Comparison of ENCODE assay signal across 19 cellular contexts in the genomic region with DNA sequence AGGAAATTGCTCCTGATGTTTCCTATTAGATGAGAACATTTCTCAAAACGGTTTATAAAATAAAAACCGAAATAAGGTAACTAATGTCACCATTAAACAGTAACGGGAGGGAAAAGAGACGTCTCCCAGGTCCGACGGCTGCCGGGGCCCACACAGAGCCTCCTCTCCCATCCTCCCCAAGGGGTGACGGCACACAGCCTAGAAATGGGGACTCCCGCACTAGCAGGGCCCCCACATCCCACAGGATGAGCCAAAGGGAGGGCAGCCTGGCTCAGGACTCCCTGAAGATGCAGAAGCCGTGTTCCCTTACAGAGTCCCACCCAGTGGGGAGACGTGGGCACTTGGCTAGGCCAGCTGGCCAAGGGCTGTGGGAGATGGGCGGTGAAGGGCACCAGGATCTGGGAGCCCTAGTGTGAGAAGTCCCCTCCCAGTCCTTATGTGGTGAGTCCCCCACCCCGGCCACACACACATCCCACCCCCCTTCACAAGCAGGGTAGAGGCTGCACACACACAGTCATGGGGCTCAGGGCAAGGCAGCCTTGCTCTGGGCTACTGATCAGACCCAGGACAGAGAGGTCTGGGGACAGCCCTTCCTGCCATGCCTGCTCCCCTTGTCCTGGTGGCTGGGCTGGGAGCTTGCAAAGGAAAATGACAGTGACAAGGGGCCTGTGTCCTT. TPM values are rescaled to one million over a fixed set of nuclear protein-coding genes. Genes with fewer than 3 reads are reported as not detected.
DNase-seq lines count a peak whose midpoint lies in the region; ATAC-seq and TF ChIP-seq lines count a peak whose summit lies in the region.
"Had no signal": no experiment of that assay in that cellular context is flagged by ENCODE, and none has a peak within 500 bp of the region (broad histone marks: within the 10 kb centered on the region; RNA-seq: fewer than 3 reads in every experiment).

No MANE protein-coding gene starts in this region.

- no peak overlapping the region for H3K4me2 ChIP-seq in neuronal stem cell (ENCODE audit: insufficient read depth, low read length, poor library complexity, severe bottlenecking)
- H3K4me2 ChIP-seq: A549 had no signal

- no peak overlapping the region for H3K14ac ChIP-seq in neuronal stem cell (ENCODE audit: low read length)

- H3K27ac ChIP-seq in right atrium auricular region (no peak overlapping the region), endodermal cell (ENCODE audit: low read depth, low read length) (no peak overlapping the region), neuronal stem cell (replicated peaks; ENCODE audit: low read length) (no peak overlapping the region), vagina (no peak overlapping the region)
- H3K27ac ChIP-seq: A549, C4-2B had no signal

- H3K23ac ChIP-seq in neuronal stem cell (ENCODE audit: low read depth, low read length, poor library complexity): no peak overlapping the region

- 92 to 95% methylated on average over 6 to 13 of the region's 13 CpGs for WGBS in endodermal cell (ENCODE audit: insufficient coverage in 1 of 2, insufficient read length in 1 of 2), 2 experiments
- no CpG with 5 or more reads among the region's 13 CpGs for WGBS in neuronal stem cell (ENCODE audit: extremely low coverage in 2 of 2, insufficient read length in 2 of 2, insufficient replicate concordance in 1 of 2), 2 donors

- no peak overlapping the region for H2BK5ac ChIP-seq in neuronal stem cell (ENCODE audit: low read length)

- no peak overlapping the region for H2AFZ ChIP-seq in neuronal stem cell (ENCODE audit: low read length)

- no peak overlapping the region for H2BK120ac ChIP-seq in neuronal stem cell (ENCODE audit: low read depth, low read length)

- TF ChIP-seq POLR2A in vagina (IDR thresholded peaks at IDR 0.05): no peak

- H3K4me1 ChIP-seq in right atrium auricular region (no peaks in the 10 kb centered on the region), endodermal cell (ENCODE audit: control insufficient read depth, insufficient read depth, low read length) (no peaks in the 10 kb centered on the region), neuronal stem cell (ENCODE audit: control insufficient read depth in 2 of 2, insufficient read depth in 1 of 2, low read depth in 1 of 2, low read length in 2 of 2) (peaks cover 12 to 14% of the 10 kb centered on the region in 2 donors), vagina (no peaks in the 10 kb centered on the region)
- H3K4me1 ChIP-seq: A549 had no signal

- H3K9me3 Mint-ChIP-seq in endodermal cell: no peaks in the 10 kb centered on the region
- H3K9me3 Mint-ChIP-seq: H9 had no signal

- DNase-seq in right atrium auricular region (ENCODE audit: low spot score) (peak; percentile 40), cardiac septum (ENCODE audit: low spot score) (no peak), endodermal cell (peak; percentile 44), neuronal stem cell (ENCODE audit: low spot score) (no peak), vagina (ENCODE audit: extremely low spot score in 2 of 2) (peak; percentile 62 to 91), SKM-1 treated with dmso at 0.1 percent for 144 hours (lab: John Stamatoyannopoulos, UW; ENCODE audit: unreplicated experiment) (no peak), DMS 273 treated with DMSO at 0.1 percent for 48 hours (lab: John Stamatoyannopoulos, UW) (no peak)
- DNase-seq: DND-41, H9, NCI-H1105, NCI-H2081 treated with DMSO at 0.1 percent for 48 hours, NCI-H446 treated with DMSO at 0.1 percent for 48 hours, NCI-H69 had no signal

- no peaks in the 10 kb centered on the region for H3K36me3 Mint-ChIP-seq in endodermal cell (ENCODE audit: low read depth)

- H2AK5ac ChIP-seq in neuronal stem cell (ENCODE audit: low read depth, low read length): peak overlapping the region; percentile 88

- no peak overlapping the region for H3K27ac Mint-ChIP-seq in endodermal cell
- H3K27ac Mint-ChIP-seq: H9 had no signal

- peak overlapping the region; percentile 75 for H3K18ac ChIP-seq in neuronal stem cell (ENCODE audit: low read length)

- no peak overlapping the region for H4K8ac ChIP-seq in neuronal stem cell (ENCODE audit: low read depth, low read length)

- H3K9ac ChIP-seq in endodermal cell (ENCODE audit: extremely low read depth, low read length, poor library complexity, severe bottlenecking) (no peak overlapping the region), neuronal stem cell (ENCODE audit: low read depth, low read length, poor library complexity) (no peak overlapping the region)

- H3K27me3 ChIP-seq in right atrium auricular region (no peaks in the 10 kb centered on the region), endodermal cell (ENCODE audit: control insufficient read depth, insufficient read depth, low read length, poor library complexity, severe bottlenecking) (no peaks in the 10 kb centered on the region), neuronal stem cell (ENCODE audit: control insufficient read depth in 3 of 3, insufficient read depth in 3 of 3, low read depth in 1 of 3, low read length in 3 of 3) (no peaks in the 10 kb centered on the region), vagina (no peaks in the 10 kb centered on the region)

- no peaks in the 10 kb centered on the region for H3K79me1 ChIP-seq in neuronal stem cell (ENCODE audit: low read depth, low read length)

- H3K4me3 Mint-ChIP-seq in endodermal cell: no peak overlapping the region
- H3K4me3 Mint-ChIP-seq: H9 had no signal

- intact Hi-C loops in cardiac septum (cut with DNase I) (no loop called here), vagina (cut with DNase I) (no loop called here)

- peak overlapping the region; percentile 35 for H2BK15ac ChIP-seq in neuronal stem cell (ENCODE audit: low read length)

- no peak for TF ChIP-seq CTCF in right atrium auricular region (IDR thresholded peaks at IDR 0.05)
- TF ChIP-seq CTCF in endodermal cell (conservative IDR thresholded peaks at IDR 0.05): no peak
- no peak for TF ChIP-seq CTCF in vagina (IDR thresholded peaks at IDR 0.05)

- ATAC-seq in HG02870 (IDR thresholded peaks at IDR 0.05; ENCODE audit: unreplicated experiment): no peak
- ATAC-seq: A549, Right ventricle myocardium inferior had no signal

- H3K27me3 Mint-ChIP-seq in endodermal cell (ENCODE audit: insufficient read depth): no peaks in the 10 kb centered on the region

- H3K4me3 ChIP-seq in right atrium auricular region (no peak overlapping the region), endodermal cell (ENCODE audit: low read length) (no peak overlapping the region), neuronal stem cell (ENCODE audit: low read length in 2 of 2) (no peak overlapping the region), vagina (no peak overlapping the region)
- H3K4me3 ChIP-seq: A549 had no signal

- H3K9me3 ChIP-seq in right atrium auricular region (peaks cover 0 to 5% of the 10 kb centered on the region in 2 donors), endodermal cell (ENCODE audit: control insufficient read depth, low read length) (no peaks in the 10 kb centered on the region), neuronal stem cell (replicated peaks in 1 of 2; ENCODE audit: control insufficient read depth in 2 of 2, insufficient read depth in 1 of 2, low read depth in 1 of 2, low read length in 2 of 2) (no peaks in the 10 kb centered on the region), vagina (no peaks in the 10 kb centered on the region)
- H3K9me3 ChIP-seq: A549 had no signal

- H3K36me3 ChIP-seq in right atrium auricular region (no peaks in the 10 kb centered on the region), endodermal cell (ENCODE audit: control insufficient read depth, insufficient read depth, low read length) (no peaks in the 10 kb centered on the region), neuronal stem cell (replicated peaks in 1 of 2; ENCODE audit: control insufficient read depth in 2 of 2, insufficient read depth in 2 of 2, low read length in 2 of 2) (no peaks in the 10 kb centered on the region), vagina (no peaks in the 10 kb centered on the region)

- no peak overlapping the region for H3K4ac ChIP-seq in neuronal stem cell (ENCODE audit: low read length)

- no peak overlapping the region for H2BK12ac ChIP-seq in neuronal stem cell (ENCODE audit: low read length)

- no peak overlapping the region for H4K91ac ChIP-seq in neuronal stem cell (ENCODE audit: low read depth, low read length, poor library complexity)

- H3K4me1 Mint-ChIP-seq in endodermal cell: no peaks in the 10 kb centered on the region

RNA-seq across cellular contexts. Expression of a gene that starts 3.3 kb away (rescaled TPM):
- total RNA-seq in right atrium auricular region: not detected
- not detected for total RNA-seq in cardiac septum
- not detected for total RNA-seq in endodermal cell
- not detected for polyA plus RNA-seq in endodermal cell (2013, experiment 1 of 2)
- polyA plus RNA-seq in endodermal cell (2013, experiment 2 of 2): not detected
- polyA plus RNA-seq in neuronal stem cell (2013, experiment 1 of 2): not detected
- polyA plus RNA-seq in neuronal stem cell (2013, experiment 2 of 2): not detected
- total RNA-seq in vagina: not detected
- total RNA-seq: H9, OCI-LY7, Right ventricle myocardium inferior, SK-MEL-5 had no signal
- polyA plus RNA-seq: A549 had no signal

RNA-seq across cellular contexts. Expression of a gene that starts 4.0 kb away (rescaled TPM):
- total RNA-seq in right atrium auricular region: not detected
- total RNA-seq in cardiac septum: not detected
- total RNA-seq in endodermal cell: not detected
- not detected for polyA plus RNA-seq in endodermal cell (2013, experiment 1 of 2)
- polyA plus RNA-seq in endodermal cell (2013, experiment 2 of 2): not detected
- polyA plus RNA-seq in neuronal stem cell (2013, experiment 1 of 2): not detected
- polyA plus RNA-seq in neuronal stem cell (2013, experiment 2 of 2): not detected
- total RNA-seq in vagina: not detected
- total RNA-seq: H9, OCI-LY7, Right ventricle myocardium inferior, SK-MEL-5 had no signal
- polyA plus RNA-seq: A549 had no signal

RNA-seq across cellular contexts. Expression of a gene that starts 15.3 kb away (rescaled TPM):
- total RNA-seq in right atrium auricular region (not detected), cardiac septum (not detected), endodermal cell (not detected), vagina (not detected)
- polyA plus RNA-seq in endodermal cell (2013, experiment 1 of 2): not detected
- not detected for polyA plus RNA-seq in endodermal cell (2013, experiment 2 of 2)
- not detected for polyA plus RNA-seq in neuronal stem cell (2013, experiment 1 of 2)
- polyA plus RNA-seq in neuronal stem cell (2013, experiment 2 of 2): not detected
- total RNA-seq: H9, Right ventricle myocardium inferior, SK-MEL-5 had no signal
- polyA plus RNA-seq: A549 had no signal

RNA-seq across cellular contexts. Expression of a gene that starts 18.2 kb away (rescaled TPM):
- total RNA-seq in right atrium auricular region (not detected), cardiac septum (not detected), endodermal cell (not detected), vagina (not detected)
- polyA plus RNA-seq in endodermal cell (2013, experiment 1 of 2): not detected
- not detected for polyA plus RNA-seq in endodermal cell (2013, experiment 2 of 2)
- polyA plus RNA-seq in neuronal stem cell (2013, experiment 1 of 2): not detected
- polyA plus RNA-seq in neuronal stem cell (2013, experiment 2 of 2): 0.01 TPM
- total RNA-seq: H9, OCI-LY7, Right ventricle myocardium inferior, SK-MEL-5 had no signal
- polyA plus RNA-seq: A549 had no signal

RNA-seq across cellular contexts. Expression of a gene that starts 25.1 kb away (rescaled TPM):
- total RNA-seq in right atrium auricular region (not detected), cardiac septum (not detected), endodermal cell (not detected), vagina (not detected)
- not detected for polyA plus RNA-seq in endodermal cell (2013, experiment 1 of 2)
- polyA plus RNA-seq in endodermal cell (2013, experiment 2 of 2): not detected
- polyA plus RNA-seq in neuronal stem cell (2013, experiment 1 of 2): not detected
- polyA plus RNA-seq in neuronal stem cell (2013, experiment 2 of 2): not detected
- total RNA-seq: H9, OCI-LY7, Right ventricle myocardium inferior, SK-MEL-5 had no signal
- polyA plus RNA-seq: A549 had no signal

Comparison
In these comparisons a context has a peak if more than half of its experiments do, and no peak if none do; other contexts are left out.
1. DNase-seq: peak in right atrium auricular region (single experiment), endodermal cell (single experiment) and vagina (2 of 2); none in cardiac septum (single experiment), neuronal stem cell (single experiment), SKM-1 treated with dmso at 0.1 percent for 144 hours (single experiment) and DMS 273 treated with DMSO at 0.1 percent for 48 hours (single experiment).